12 cellular contexts compared by ENCODE assay signal in the genomic region with DNA sequence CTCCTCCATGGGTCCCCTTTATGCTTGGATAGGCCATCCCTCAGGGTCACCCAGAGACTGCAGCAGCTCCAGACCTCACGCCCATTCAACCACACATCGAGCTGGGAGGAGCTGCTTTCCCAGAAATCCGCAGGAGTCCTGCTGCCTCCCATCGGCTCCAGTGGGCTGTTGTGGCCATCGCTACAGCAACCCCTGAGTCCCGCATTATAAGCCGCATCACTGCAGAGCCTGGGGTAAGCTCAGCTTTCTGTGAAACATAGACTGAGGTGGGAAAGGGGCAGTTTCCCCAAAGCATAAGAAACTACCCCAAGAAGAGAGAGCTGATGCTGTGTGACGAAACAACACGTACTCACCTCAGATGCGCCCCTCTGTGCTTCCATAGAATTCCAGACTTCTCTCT. TPM values are rescaled to one million over a fixed set of nuclear protein-coding genes. Genes with fewer than 3 reads are reported as not detected.
DNase-seq lines count a peak whose midpoint lies in the region; ATAC-seq and TF ChIP-seq lines count a peak whose summit lies in the region.
"Had no signal": no experiment of that assay in that cellular context is flagged by ENCODE, and none has a peak within 500 bp of the region (broad histone marks: within the 10 kb centered on the region; RNA-seq: fewer than 3 reads in every experiment).

No MANE protein-coding gene starts in this region.

- H3K9me3 Mint-ChIP-seq in WTC11, result no peaks in the 10 kb centered on the region
- no peaks in the 10 kb centered on the region for H3K9me3 Mint-ChIP-seq in osteocyte (ENCODE audit: unreplicated experiment)
- H3K9me3 Mint-ChIP-seq in activated CD8-positive, alpha-beta T cell treated with anti-CD3 and anti-CD28 coated beads for 36 hours, result no peaks in the 10 kb centered on the region
- H3K9me3 Mint-ChIP-seq: CD14-positive monocyte; CD8-positive, alpha-beta T cell; IgD-negative memory B cell had no signal

- peaks cover 8% of the 10 kb centered on the region for H3K4me1 Mint-ChIP-seq in WTC11
- no peaks in the 10 kb centered on the region for H3K4me1 Mint-ChIP-seq in osteocyte (ENCODE audit: unreplicated experiment)
- H3K4me1 Mint-ChIP-seq in activated CD8-positive, alpha-beta T cell treated with anti-CD3 and anti-CD28 coated beads for 36 hours (ENCODE audit: low read depth), result no peaks in the 10 kb centered on the region
- H3K4me1 Mint-ChIP-seq: CD14-positive monocyte, IgD-negative memory B cell had no signal

- POLR2A ChIA-PET in WTC11 (lab: Charles Lee), result no interaction called here
- POLR2A ChIA-PET in activated CD8-positive, alpha-beta T cell treated with anti-CD3 and anti-CD28 coated beads for 36 hours (lab: Charles Lee), result no interaction called here

- H3K4me3 Mint-ChIP-seq in WTC11, result no peak overlapping the region
- H3K4me3 Mint-ChIP-seq in osteocyte (ENCODE audit: unreplicated experiment), result no peak overlapping the region
- H3K4me3 Mint-ChIP-seq in activated CD8-positive, alpha-beta T cell treated with anti-CD3 and anti-CD28 coated beads for 36 hours, result no peak overlapping the region
- H3K4me3 Mint-ChIP-seq: CD14-positive monocyte; CD8-positive, alpha-beta T cell; IgD-negative memory B cell had no signal

- CTCF ChIA-PET in WTC11 (lab: Charles Lee), result interaction anchor here (1.0 kb wide), 1 partner anchor 157 kb away, joined by 3 read pairs; no protein-coding TSS in a partner anchor
- CTCF ChIA-PET in activated CD8-positive, alpha-beta T cell treated with anti-CD3 and anti-CD28 coated beads for 36 hours (lab: Charles Lee), result no interaction called here

- peaks cover 5% of the 10 kb centered on the region; the same call in 1 of the 2 replicates for H3K27me3 Mint-ChIP-seq in WTC11 (ENCODE audit: low read depth)
- H3K27me3 Mint-ChIP-seq in osteocyte (ENCODE audit: unreplicated experiment), result peaks cover 14% of the 10 kb centered on the region
- peaks cover 3% of the 10 kb centered on the region for H3K27me3 Mint-ChIP-seq in activated CD8-positive, alpha-beta T cell treated with anti-CD3 and anti-CD28 coated beads for 36 hours

- TF ChIP-seq CTCF in WTC11 (IDR thresholded peaks at IDR 0.05), result no peak
- no peak for TF ChIP-seq CTCF in osteocyte (IDR thresholded peaks at IDR 0.05)
- TF ChIP-seq CTCF in activated CD8-positive, alpha-beta T cell treated with anti-CD3 and anti-CD28 coated beads for 36 hours (IDR thresholded peaks at IDR 0.05), result no peak

- peak; percentile 38 for ATAC-seq in WTC11
- ATAC-seq in activated CD8-positive, alpha-beta T cell treated with anti-CD3 and anti-CD28 coated beads for 36 hours, result no peak
- ATAC-seq: CD8-positive, alpha-beta T cell had no signal

- H3K27ac Mint-ChIP-seq in WTC11 (no peak overlapping the region), osteocyte (ENCODE audit: unreplicated experiment) (no peak overlapping the region)
- no peak overlapping the region for H3K27ac Mint-ChIP-seq in activated CD8-positive, alpha-beta T cell treated with anti-CD3 and anti-CD28 coated beads for 36 hours
- H3K27ac Mint-ChIP-seq: CD14-positive monocyte; CD8-positive, alpha-beta T cell; IgD-negative memory B cell had no signal

- H3K36me3 Mint-ChIP-seq in WTC11, result no peaks in the 10 kb centered on the region
- no peaks in the 10 kb centered on the region for H3K36me3 Mint-ChIP-seq in osteocyte (ENCODE audit: unreplicated experiment)
- no peaks in the 10 kb centered on the region for H3K36me3 Mint-ChIP-seq in activated CD8-positive, alpha-beta T cell treated with anti-CD3 and anti-CD28 coated beads for 36 hours (ENCODE audit: low read depth)
- H3K36me3 Mint-ChIP-seq: CD14-positive monocyte; CD8-positive, alpha-beta T cell; IgD-negative memory B cell had no signal

- intact Hi-C loops in activated CD8-positive, alpha-beta T cell treated with anti-CD3 and anti-CD28 coated beads for 36 hours (cut with micrococcal nuclease), result no loop called here

- DNase-seq in ELF-1 (ENCODE audit: low read depth, low spot score) (peak; percentile 29), WTC11 (ENCODE audit: low spot score) (no peak), iPS-NIHi7 (ENCODE audit: extremely low spot score) (peak; percentile 29), osteocyte (ENCODE audit: extremely low spot score, unreplicated experiment) (peak; percentile 64), D341Med (ENCODE audit: low spot score) (no peak)
- no peak for DNase-seq in stimulated activated CD4-positive, alpha-beta T cell treated with anti-CD3 and anti-CD28 coated beads, Interleukin-15, amount 100 ng/mL, for 24 hours
- DNase-seq in activated CD8-positive, alpha-beta T cell treated with anti-CD3 and anti-CD28 coated beads for 36 hours, result no peak
- DNase-seq: CD8-positive, alpha-beta T cell; COR-L47; DMS53 had no signal

TF ChIP-seq in WTC11, 78 proteins besides CTCF, POLR2A, EP300 and RAD21:
- TF ChIP-seq CBFB (CRISPR knock-in tag; IDR thresholded peaks at IDR 0.05; ENCODE audit: low read depth), result no peak
- TF ChIP-seq, protein P1, sequence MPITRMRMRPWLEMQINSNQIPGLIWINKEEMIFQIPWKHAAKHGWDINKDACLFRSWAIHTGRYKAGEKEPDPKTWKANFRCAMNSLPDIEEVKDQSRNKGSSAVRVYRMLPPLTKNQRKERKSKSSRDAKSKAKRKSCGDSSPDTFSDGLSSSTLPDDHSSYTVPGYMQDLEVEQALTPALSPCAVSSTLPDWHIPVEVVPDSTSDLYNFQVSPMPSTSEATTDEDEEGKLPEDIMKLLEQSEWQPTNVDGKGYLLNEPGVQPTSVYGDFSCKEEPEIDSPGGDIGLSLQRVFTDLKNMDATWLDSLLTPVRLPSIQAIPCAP (CRISPR knock-in tag; IDR thresholded peaks at IDR 0.05), result no peak
- TF ChIP-seq, protein P2, sequence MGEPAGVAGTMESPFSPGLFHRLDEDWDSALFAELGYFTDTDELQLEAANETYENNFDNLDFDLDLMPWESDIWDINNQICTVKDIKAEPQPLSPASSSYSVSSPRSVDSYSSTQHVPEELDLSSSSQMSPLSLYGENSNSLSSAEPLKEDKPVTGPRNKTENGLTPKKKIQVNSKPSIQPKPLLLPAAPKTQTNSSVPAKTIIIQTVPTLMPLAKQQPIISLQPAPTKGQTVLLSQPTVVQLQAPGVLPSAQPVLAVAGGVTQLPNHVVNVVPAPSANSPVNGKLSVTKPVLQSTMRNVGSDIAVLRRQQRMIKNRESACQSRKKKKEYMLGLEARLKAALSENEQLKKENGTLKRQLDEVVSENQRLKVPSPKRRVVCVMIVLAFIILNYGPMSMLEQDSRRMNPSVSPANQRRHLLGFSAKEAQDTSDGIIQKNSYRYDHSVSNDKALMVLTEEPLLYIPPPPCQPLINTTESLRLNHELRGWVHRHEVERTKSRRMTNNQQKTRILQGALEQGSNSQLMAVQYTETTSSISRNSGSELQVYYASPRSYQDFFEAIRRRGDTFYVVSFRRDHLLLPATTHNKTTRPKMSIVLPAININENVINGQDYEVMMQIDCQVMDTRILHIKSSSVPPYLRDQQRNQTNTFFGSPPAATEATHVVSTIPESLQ (CRISPR knock-in tag; IDR thresholded peaks at IDR 0.05), result no peak
- no peak for TF ChIP-seq ATF1 (CRISPR knock-in tag; IDR thresholded peaks at IDR 0.05)
- TF ChIP-seq, protein P3, sequence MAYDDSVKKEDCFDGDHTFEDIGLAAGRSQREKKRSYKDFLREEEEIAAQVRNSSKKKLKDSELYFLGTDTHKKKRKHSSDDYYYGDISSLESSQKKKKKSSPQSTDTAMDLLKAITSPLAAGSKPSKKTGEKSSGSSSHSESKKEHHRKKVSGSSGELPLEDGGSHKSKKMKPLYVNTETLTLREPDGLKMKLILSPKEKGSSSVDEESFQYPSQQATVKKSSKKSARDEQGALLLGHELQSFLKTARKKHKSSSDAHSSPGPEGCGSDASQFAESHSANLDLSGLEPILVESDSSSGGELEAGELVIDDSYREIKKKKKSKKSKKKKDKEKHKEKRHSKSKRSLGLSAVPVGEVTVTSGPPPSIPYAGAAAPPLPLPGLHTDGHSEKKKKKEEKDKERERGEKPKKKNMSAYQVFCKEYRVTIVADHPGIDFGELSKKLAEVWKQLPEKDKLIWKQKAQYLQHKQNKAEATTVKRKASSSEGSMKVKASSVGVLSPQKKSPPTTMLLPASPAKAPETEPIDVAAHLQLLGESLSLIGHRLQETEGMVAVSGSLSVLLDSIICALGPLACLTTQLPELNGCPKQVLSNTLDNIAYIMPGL (CRISPR knock-in tag; IDR thresholded peaks at IDR 0.05), result no peak
- TF ChIP-seq GRHL2 (CRISPR knock-in tag; IDR thresholded peaks at IDR 0.05; ENCODE audit: insufficient replicate concordance, severe bottlenecking), result no peak
- no peak for TF ChIP-seq CREB1 (CRISPR knock-in tag; IDR thresholded peaks at IDR 0.05)
- TF ChIP-seq, protein P4, sequence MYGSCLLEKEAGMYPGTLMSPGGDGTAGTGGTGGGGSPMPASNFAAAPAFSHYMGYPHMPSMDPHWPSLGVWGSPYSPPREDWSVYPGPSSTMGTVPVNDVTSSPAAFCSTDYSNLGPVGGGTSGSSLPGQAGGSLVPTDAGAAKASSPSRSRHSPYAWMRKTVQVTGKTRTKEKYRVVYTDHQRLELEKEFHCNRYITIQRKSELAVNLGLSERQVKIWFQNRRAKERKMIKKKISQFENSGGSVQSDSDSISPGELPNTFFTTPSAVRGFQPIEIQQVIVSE (CRISPR knock-in tag; IDR thresholded peaks at IDR 0.05; ENCODE audit: borderline replicate concordance), result no peak
- no peak for TF ChIP-seq RELA (CRISPR knock-in tag; IDR thresholded peaks at IDR 0.05; ENCODE audit: borderline replicate concordance)
- no peak for TF ChIP-seq ZNF671 (CRISPR knock-in tag; IDR thresholded peaks at IDR 0.05)
- TF ChIP-seq, protein P5, sequence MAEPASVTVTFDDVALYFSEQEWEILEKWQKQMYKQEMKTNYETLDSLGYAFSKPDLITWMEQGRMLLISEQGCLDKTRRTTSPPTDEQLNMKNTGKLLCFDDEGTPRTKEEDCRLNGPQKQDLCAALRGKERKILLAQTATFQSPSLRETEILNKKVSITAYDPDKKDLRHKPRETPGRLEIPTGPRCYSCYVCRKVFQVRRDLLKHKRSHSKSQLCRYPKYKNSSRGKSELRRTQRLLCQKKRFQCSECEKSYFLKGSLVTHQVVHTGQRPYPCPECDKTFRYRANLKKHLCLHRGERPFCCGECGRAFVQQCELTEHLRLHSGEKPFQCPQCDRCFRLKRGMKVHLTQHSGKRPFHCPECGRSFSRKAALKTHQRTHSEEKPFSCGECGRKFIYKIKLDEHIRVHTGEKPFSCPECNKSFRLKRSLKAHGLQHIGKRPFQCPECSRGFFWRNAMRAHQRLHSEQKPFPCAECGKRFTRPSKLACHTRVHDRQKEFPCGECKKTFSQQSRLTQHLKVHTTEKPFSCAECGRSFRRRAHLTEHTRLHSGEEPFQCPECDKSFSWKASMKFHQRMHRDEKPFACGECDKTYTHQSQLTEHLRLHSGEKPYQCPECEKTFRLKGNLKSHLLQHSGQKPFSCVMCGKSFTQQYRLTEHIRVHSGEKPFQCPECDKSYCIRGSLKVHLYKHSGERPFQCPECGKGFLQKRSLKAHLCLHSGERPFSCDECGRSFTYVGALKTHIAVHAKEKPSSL (CRISPR knock-in tag; conservative IDR thresholded peaks at IDR 0.05), result no peak

RNA-seq across cellular contexts. Expression of a gene that starts 35.7 kb away (rescaled TPM):
- 23.2 to 26.8 TPM (median 24.3 TPM) in 3 replicates for total RNA-seq in WTC11 (2021)
- total RNA-seq in osteocyte, result 17.0 and 20.4 TPM in 2 replicates
- total RNA-seq in activated CD8-positive, alpha-beta T cell treated with anti-CD3 and anti-CD28 coated beads for 36 hours, result 10 to 100 TPM; 34.4 to 35.0 TPM

RNA-seq across cellular contexts. Expression of a gene that starts 36.1 kb away (rescaled TPM):
- 43.5 to 49.1 TPM (median 45.9 TPM) in 3 replicates for total RNA-seq in WTC11 (2021)
- 41.9 and 51.0 TPM in 2 replicates for total RNA-seq in osteocyte
- 10 to 100 TPM; 54.3 to 55.4 TPM for total RNA-seq in activated CD8-positive, alpha-beta T cell treated with anti-CD3 and anti-CD28 coated beads for 36 hours

Comparison
In these comparisons a context has a peak if more than half of its experiments do, and no peak if none do; other contexts are left out.
1. DNase-seq: peak in ELF-1 (single experiment), iPS-NIHi7 (single experiment) and osteocyte (single experiment); none in WTC11 (single experiment), stimulated activated CD4-positive, alpha-beta T cell treated with anti-CD3 and anti-CD28 coated beads, Interleukin-15, amount 100 ng/mL, for 24 hours (single experiment), D341Med (single experiment) and activated CD8-positive, alpha-beta T cell treated with anti-CD3 and anti-CD28 coated beads for 36 hours (single experiment).